Comparison of ENCODE assay signal across 29 cellular contexts in the genomic region with DNA sequence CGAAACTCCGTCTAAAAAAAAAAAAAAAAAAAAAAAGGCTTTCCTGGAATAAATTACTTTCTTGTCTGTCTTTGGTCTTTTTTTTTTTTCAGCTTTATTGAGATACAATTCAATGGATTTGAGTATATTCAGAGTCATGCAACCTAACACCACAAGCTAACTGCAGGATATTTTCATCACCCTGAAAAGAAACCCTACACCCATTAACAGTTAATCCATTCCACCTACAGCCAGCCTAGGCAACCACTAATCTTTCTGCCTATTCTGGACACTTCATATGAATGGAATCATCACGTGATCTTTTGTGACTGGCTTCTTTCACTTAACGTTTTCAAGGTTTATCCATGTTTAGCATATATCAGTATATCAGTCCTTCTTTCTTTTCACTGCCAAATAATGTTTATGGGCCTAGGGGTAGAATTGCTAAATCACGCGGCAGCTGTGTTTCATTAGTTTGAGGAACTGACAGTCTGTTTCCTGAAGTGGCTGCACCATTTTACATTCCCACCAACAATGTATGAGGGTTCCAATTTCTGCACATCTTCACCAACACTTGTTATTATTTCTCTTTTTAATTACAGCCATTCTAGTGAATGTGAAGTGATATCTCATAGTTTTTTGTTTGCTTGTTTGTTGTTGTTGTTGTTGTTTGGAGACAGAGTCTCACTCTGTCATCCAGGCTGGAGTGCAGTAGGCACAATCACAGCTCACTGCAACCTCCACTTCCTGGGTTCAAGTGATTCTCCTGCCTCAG. TPM values are rescaled to one million over a fixed set of nuclear protein-coding genes. Genes with fewer than 3 reads are reported as not detected.
DNase-seq lines count a peak whose midpoint lies in the region; ATAC-seq and TF ChIP-seq lines count a peak whose summit lies in the region.
"Had no signal": no experiment of that assay in that cellular context is flagged by ENCODE, and none has a peak within 500 bp of the region (broad histone marks: within the 10 kb centered on the region; RNA-seq: fewer than 3 reads in every experiment).

No MANE protein-coding gene starts in this region.

- no peak overlapping the region for H3K4me3 Mint-ChIP-seq in CD8-positive, alpha-beta T cell
- H3K4me3 Mint-ChIP-seq in immature natural killer cell: peak overlapping the region in 3 of 5 donors; percentile 20 to 35 (median 24)
- H3K4me3 Mint-ChIP-seq: stimulated activated naive CD8-positive, alpha-beta T cell treated with anti-CD3 and anti-CD28 coated beads, Interleukin-15, Interleukin-2, amounts not matched to agents 100 ng/mL and 50 ng/mL, for 24 hours had no signal

- H3K27me3 Mint-ChIP-seq in CD8-positive, alpha-beta T cell (ENCODE audit: low read depth): no peaks in the 10 kb centered on the region
- peaks cover 2 to 3% (median 2%) of the 10 kb centered on the region in 3 donors for H3K27me3 Mint-ChIP-seq in immature natural killer cell (ENCODE audit: low read depth in 3 of 3)

- ATAC-seq in CD8-positive, alpha-beta T cell: no peak
- ATAC-seq in Right ventricle myocardium inferior (no peak), GM19035 (IDR thresholded peaks at IDR 0.05; ENCODE audit: unreplicated experiment) (no peak)
- ATAC-seq: left lung had no signal

- CTCF ChIA-PET in CD8-positive, alpha-beta T cell (lab: Charles Lee): no interaction called here

- H3K9me3 Mint-ChIP-seq in CD8-positive, alpha-beta T cell: no peaks in the 10 kb centered on the region
- no peaks in the 10 kb centered on the region for H3K9me3 Mint-ChIP-seq in immature natural killer cell

- no peak for TF ChIP-seq CTCF in CD8-positive, alpha-beta T cell (IDR thresholded peaks at IDR 0.05)

- H3K27ac ChIP-seq in CD8-positive, alpha-beta T cell (ENCODE audit: low read depth, low read length): no peak overlapping the region
- H3K27ac ChIP-seq: breast epithelium, KMS-11, SK-N-MC, thoracic aorta, uterus, VCaP had no signal

- no peaks in the 10 kb centered on the region for H3K36me3 Mint-ChIP-seq in CD8-positive, alpha-beta T cell
- H3K36me3 Mint-ChIP-seq in immature natural killer cell: no peaks in the 10 kb centered on the region

- DNase-seq in NCI-H2107 treated with DMSO at 0.1 percent for 48 hours (lab: John Stamatoyannopoulos, UW; ENCODE audit: unreplicated experiment) (peak; percentile 9), NCI-H2107 (lab: John Stamatoyannopoulos, UW) (no peak), NCI-H82 (lab: John Stamatoyannopoulos, UW) (peak; percentile 37), immature natural killer cell (no peak), Right ventricle myocardium inferior (ENCODE audit: missing footprints) (no peak), NCI-H2171 treated with DMSO at 0.1 percent for 48 hours (lab: John Stamatoyannopoulos, UW) (no peak)
- no peak for DNase-seq in CD8-positive, alpha-beta T cell
- DNase-seq: 8988T; activated CD4-positive, alpha-beta T cell treated with anti-CD3 and anti-CD28 coated beads for 4 hours; activated naive CD4-positive, alpha-beta T cell; activated T-cell treated with anti-CD3 and anti-CD28 coated beads, Interleukin-2, amount 50 U/mL, for 48 hours; amniotic stem cell; hypothalamus; mesenchymal stem cell; NCI-H1694 treated with DMSO at 0.1 percent for 48 hours; NCI-H345; uterus had no signal

- H3K36me3 ChIP-seq in CD8-positive, alpha-beta T cell (ENCODE audit: insufficient read depth, low read length): no peaks in the 10 kb centered on the region
- H3K36me3 ChIP-seq: breast epithelium, left lung, thoracic aorta, uterus had no signal

- H3K4me1 ChIP-seq in CD8-positive, alpha-beta T cell (ENCODE audit: insufficient read depth, low read length): peaks cover 68% of the 10 kb centered on the region
- H3K4me1 ChIP-seq: breast epithelium had no signal

- POLR2A ChIA-PET in CD8-positive, alpha-beta T cell (lab: Charles Lee): no interaction called here

- intact Hi-C loops in CD8-positive, alpha-beta T cell (cut with DNase I, micrococcal nuclease): loop anchor here in 1 of 2 experiments (5.0 kb wide), 1 partner anchor 96 kb away; the partner anchor contains the start of genes THAP8 and WDR62
- intact Hi-C loops in Right ventricle myocardium inferior (cut with DNase I): no loop called here

- H3K9me3 ChIP-seq in CD8-positive, alpha-beta T cell (ENCODE audit: low read length): no peaks in the 10 kb centered on the region
- H3K9me3 ChIP-seq: breast epithelium, left lung, thoracic aorta, uterus had no signal

- H3K27ac Mint-ChIP-seq in CD8-positive, alpha-beta T cell: peak overlapping the region; percentile 60
- H3K27ac Mint-ChIP-seq in immature natural killer cell: peak overlapping the region in 2 of 6 donors; percentile 23 to 81
- H3K27ac Mint-ChIP-seq: stimulated activated naive CD8-positive, alpha-beta T cell treated with anti-CD3 and anti-CD28 coated beads, Interleukin-15, Interleukin-2, amounts not matched to agents 100 ng/mL and 50 ng/mL, for 24 hours; T-helper 1 cell treated with Interleukin-12 subunit alpha and Interleukin-12 subunit beta and Interleukin-4 antibody, amounts not matched to agents 30 μg/mL and 1 μg/mL, for 36 hours had no signal

- H3K27me3 ChIP-seq in CD8-positive, alpha-beta T cell (ENCODE audit: insufficient read depth, low read length): no peaks in the 10 kb centered on the region

- no peak overlapping the region for H3K4me3 ChIP-seq in CD8-positive, alpha-beta T cell (ENCODE audit: low read depth, low read length)
- H3K4me3 ChIP-seq: breast epithelium, left lung, SK-N-MC, thoracic aorta, uterus had no signal

- peaks cover 65% of the 10 kb centered on the region for H3K4me1 Mint-ChIP-seq in CD8-positive, alpha-beta T cell (ENCODE audit: low read depth)
- peaks cover 38 to 50% of the 10 kb centered on the region in 2 donors for H3K4me1 Mint-ChIP-seq in immature natural killer cell

RNA-seq across cellular contexts. Expression of gene LRFN3, which starts 19.9 kb away (rescaled TPM):
- 1 to 10 TPM; 2.2 to 3.3 TPM for total RNA-seq in CD8-positive, alpha-beta T cell
- polyA plus RNA-seq in immature natural killer cell: under 1 TPM; 0.17 to 0.62 (median 0.32) TPM
- 8.4 TPM for total RNA-seq in Right ventricle myocardium inferior

RNA-seq across cellular contexts. Expression of gene SDHAF1, which starts 38.9 kb away (rescaled TPM):
- total RNA-seq in CD8-positive, alpha-beta T cell: 1 to 10 TPM; 7.3 TPM
- polyA plus RNA-seq in immature natural killer cell: 10 to 100 TPM; 44.7 to 51.0 (median 48.3) TPM
- 9.7 TPM for total RNA-seq in Right ventricle myocardium inferior

RNA-seq across cellular contexts. Expression of gene TYROBP, which starts 48.0 kb away (rescaled TPM):
- total RNA-seq in CD8-positive, alpha-beta T cell: 1 to 10 TPM; 5.2 to 6.2 TPM
- 1,000 to 10,000 TPM; 2,771 to 3,312 (median 2,871) TPM for polyA plus RNA-seq in immature natural killer cell
- 34.5 TPM for total RNA-seq in Right ventricle myocardium inferior
- total RNA-seq: OCI-LY7, pulmonary artery endothelial cell had no signal

RNA-seq across cellular contexts. Expression of gene SYNE4, which starts 52.6 kb away (rescaled TPM):
- 1 to 10 TPM in 1 of 2 experiments, under 1 TPM in 1; 0.95 to 2.1 TPM for total RNA-seq in CD8-positive, alpha-beta T cell
- polyA plus RNA-seq in immature natural killer cell: not detected
- 0.35 TPM for total RNA-seq in Right ventricle myocardium inferior
- total RNA-seq: skeletal muscle tissue had no signal

RNA-seq across cellular contexts. Expression of gene HCST, which starts 53.7 kb away (rescaled TPM):
- 100 to 1,000 TPM; 101 to 114 TPM for total RNA-seq in CD8-positive, alpha-beta T cell
- polyA plus RNA-seq in immature natural killer cell: 1,000 to 10,000 TPM; 1,885 to 2,801 (median 2,654) TPM
- total RNA-seq in Right ventricle myocardium inferior: 6.3 TPM
- total RNA-seq: pulmonary artery endothelial cell had no signal

Comparison
In these comparisons a context has a peak if more than half of its experiments do, and no peak if none do; other contexts are left out.
1. DNase-seq: peak in NCI-H2107 treated with DMSO at 0.1 percent for 48 hours (single experiment) and NCI-H82 (single experiment); none in NCI-H2107 (single experiment), CD8-positive, alpha-beta T cell (0 of 7), immature natural killer cell (0 of 3), Right ventricle myocardium inferior (single experiment) and NCI-H2171 treated with DMSO at 0.1 percent for 48 hours (single experiment).